In genomic region chr2:172066394-172066863, GRCh38 we compare ENCODE assay signal across 16 cellular contexts. TPM values are rescaled to one million over a fixed set of nuclear protein-coding genes. Genes with fewer than 3 reads are reported as not detected.
"Had no signal": no experiment of that assay in that cellular context is flagged by ENCODE, and none has a peak within 500 bp of the region (broad histone marks: within the 10 kb centered on the region; RNA-seq: fewer than 3 reads in every experiment).

No MANE protein-coding gene starts in this region.

- H3K4me1 ChIP-seq: colonic mucosa, esophagus squamous epithelium, foreskin keratinocyte, sigmoid colon, testis, upper lobe of right lung had no signal

- H3K27me3 ChIP-seq: colonic mucosa, esophagus squamous epithelium, foreskin keratinocyte, sigmoid colon, testis, upper lobe of right lung had no signal

- H3K4me3 ChIP-seq: cardiac muscle cell, colonic mucosa, esophagus squamous epithelium, sigmoid colon, testis, upper lobe of right lung had no signal

- H3K9me3 ChIP-seq: colonic mucosa, esophagus squamous epithelium, sigmoid colon, testis, upper lobe of right lung had no signal

- FAIRE-seq: astrocyte had no signal

- H3K36me3 ChIP-seq: cardiac muscle cell, colonic mucosa, esophagus squamous epithelium, sigmoid colon, upper lobe of right lung had no signal

- H3K27ac ChIP-seq: cardiac muscle cell, colonic mucosa, esophagus squamous epithelium, foreskin keratinocyte, sigmoid colon, testis, upper lobe of right lung had no signal

- ATAC-seq: activated T-helper 17 cell treated with anti-CD3 and anti-CD28 coated beads, Interleukin-2, amount 50 U/mL, for 72 hours; foreskin keratinocyte; upper lobe of right lung had no signal

- DNase-seq: activated B cell treated with CpG ODN at 0.5 μM for 24 hours; activated CD4-positive, alpha-beta T cell treated with anti-CD3 and anti-CD28 coated beads, Interleukin-2, amount 10 ng/mL, durations not matched to agents 24 days and 14 days; activated naive CD4-positive, alpha-beta T cell treated with anti-CD3 and anti-CD28 coated beads for 36 hours; colonic mucosa; esophagus squamous epithelium; foreskin keratinocyte; head of caudate nucleus; mammary epithelial cell; sigmoid colon; stimulated activated CD8-positive, alpha-beta memory T cell treated with anti-CD3 and anti-CD28 coated beads, Interleukin-4, amount 100 ng/mL, for 48 hours; T-helper 9 cell; testis; upper lobe of right lung had no signal

RNA-seq across cellular contexts. Expression of gene DLX1, which starts 18.9 kb away (rescaled TPM):
- polyA plus RNA-seq: cardiac muscle cell had no signal
